1 cellular context compared by ENCODE assay signal in the genomic region with DNA sequence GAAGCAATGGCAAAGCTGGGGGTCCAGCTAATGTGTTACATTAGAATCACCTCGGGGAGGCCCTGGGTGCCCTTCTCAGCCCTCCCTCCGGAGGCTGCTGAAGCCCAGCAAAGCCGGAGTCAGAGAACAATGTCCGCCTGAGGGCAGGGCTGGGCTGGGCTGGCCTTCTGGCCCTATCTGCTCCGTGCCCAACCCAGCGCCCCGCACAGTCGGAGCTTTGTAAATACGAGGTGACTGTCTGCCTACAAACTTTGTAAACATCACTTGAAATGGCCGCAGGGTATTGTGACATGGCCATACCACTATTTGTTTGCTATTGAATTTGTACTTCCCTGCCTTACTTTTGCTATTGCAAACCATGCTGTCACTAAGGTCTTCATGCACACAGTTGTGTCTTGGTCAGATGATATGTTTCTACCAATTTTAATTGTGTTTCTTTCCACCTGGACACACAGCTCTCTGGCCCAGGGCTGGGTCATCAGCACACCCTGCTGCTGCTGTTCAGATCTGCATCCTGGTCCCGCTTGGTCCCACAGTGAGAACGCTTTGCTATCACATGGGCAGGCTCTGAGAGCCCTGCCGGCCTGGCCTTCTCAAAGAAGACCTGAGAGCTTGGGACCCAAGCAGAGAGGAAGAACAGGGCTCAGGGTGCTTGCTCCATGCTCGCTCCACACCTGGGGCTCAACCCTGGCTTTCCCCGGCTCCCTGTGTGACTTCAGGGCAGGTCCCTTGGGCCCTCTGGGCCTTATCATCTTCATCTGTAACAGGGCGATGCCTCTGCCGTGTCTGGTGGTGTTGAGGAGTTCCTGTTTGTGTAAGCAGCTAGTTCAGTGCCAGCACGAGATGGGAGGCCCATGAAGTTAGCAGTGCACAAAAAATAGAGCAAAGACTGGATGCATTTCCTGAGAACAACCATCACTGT.
TF ChIP-seq lines count a peak whose summit lies in the region.

No MANE protein-coding gene starts in this region.

TF ChIP-seq in HepG2, 621 proteins besides CTCF, POLR2A, EP300 and RAD21 (continued from another document and continues in another):
- TF ChIP-seq, protein P1, sequence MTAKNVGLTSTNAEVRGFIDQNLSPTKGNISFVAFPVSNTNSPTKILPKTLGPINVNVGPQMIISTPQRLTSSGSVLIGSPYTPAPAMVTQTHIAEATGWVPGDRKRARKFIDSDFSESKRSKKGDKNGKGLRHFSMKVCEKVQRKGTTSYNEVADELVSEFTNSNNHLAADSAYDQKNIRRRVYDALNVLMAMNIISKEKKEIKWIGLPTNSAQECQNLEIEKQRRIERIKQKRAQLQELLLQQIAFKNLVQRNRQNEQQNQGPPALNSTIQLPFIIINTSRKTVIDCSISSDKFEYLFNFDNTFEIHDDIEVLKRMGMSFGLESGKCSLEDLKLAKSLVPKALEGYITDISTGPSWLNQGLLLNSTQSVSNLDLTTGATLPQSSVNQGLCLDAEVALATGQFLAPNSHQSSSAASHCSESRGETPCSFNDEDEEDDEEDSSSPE (CRISPR knock-in tag; IDR thresholded peaks at IDR 0.05): peak; percentile 51; the same call in 1 of the 2 replicates
- TF ChIP-seq HOXA7 (CRISPR knock-in tag; IDR thresholded peaks at IDR 0.05): no peak
- peak; percentile 60 for TF ChIP-seq POLR2G (IDR thresholded peaks at IDR 0.05; ENCODE audit: low read depth, low read length)
- TF ChIP-seq, protein P2, sequence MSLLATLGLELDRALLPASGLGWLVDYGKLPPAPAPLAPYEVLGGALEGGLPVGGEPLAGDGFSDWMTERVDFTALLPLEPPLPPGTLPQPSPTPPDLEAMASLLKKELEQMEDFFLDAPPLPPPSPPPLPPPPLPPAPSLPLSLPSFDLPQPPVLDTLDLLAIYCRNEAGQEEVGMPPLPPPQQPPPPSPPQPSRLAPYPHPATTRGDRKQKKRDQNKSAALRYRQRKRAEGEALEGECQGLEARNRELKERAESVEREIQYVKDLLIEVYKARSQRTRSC (CRISPR knock-in tag; IDR thresholded peaks at IDR 0.05; ENCODE audit: low read depth): no peak
- TF ChIP-seq, protein P3, sequence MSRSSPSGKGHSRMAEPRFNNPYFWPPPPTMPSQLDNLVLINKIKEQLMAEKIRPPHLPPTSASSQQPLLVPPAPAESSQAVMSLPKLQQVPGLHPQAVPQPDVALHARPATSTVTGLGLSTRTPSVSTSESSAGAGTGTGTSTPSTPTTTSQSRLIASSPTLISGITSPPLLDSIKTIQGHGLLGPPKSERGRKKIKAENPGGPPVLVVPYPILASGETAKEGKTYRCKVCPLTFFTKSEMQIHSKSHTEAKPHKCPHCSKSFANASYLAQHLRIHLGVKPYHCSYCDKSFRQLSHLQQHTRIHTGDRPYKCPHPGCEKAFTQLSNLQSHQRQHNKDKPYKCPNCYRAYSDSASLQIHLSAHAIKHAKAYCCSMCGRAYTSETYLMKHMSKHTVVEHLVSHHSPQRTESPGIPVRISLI (CRISPR knock-in tag; IDR thresholded peaks at IDR 0.05; ENCODE audit: borderline replicate concordance): no peak; the same call in 1 of the 2 replicates
- TF ChIP-seq ZNF577 (CRISPR knock-in tag; IDR thresholded peaks at IDR 0.05; ENCODE audit: borderline replicate concordance, low read depth): no peak
- TF ChIP-seq RBAK (CRISPR knock-in tag; IDR thresholded peaks at IDR 0.05): peak; percentile 60; the same call in 1 of the 2 replicates
- peak; percentile 15 for TF ChIP-seq HNRNPLL (IDR thresholded peaks at IDR 0.05; ENCODE audit: low read depth, low read length, poor library complexity, severe bottlenecking)
- peak; percentile 95 for TF ChIP-seq HDAC1 (CRISPR knock-in tag; IDR thresholded peaks at IDR 0.05)
- TF ChIP-seq SMAD3 (CRISPR knock-in tag; IDR thresholded peaks at IDR 0.05): peak; percentile 94
- peak; percentile 79 for TF ChIP-seq TP53 (CRISPR knock-in tag; conservative IDR thresholded peaks at IDR 0.05)
- TF ChIP-seq ZNF335 (CRISPR knock-in tag; IDR thresholded peaks at IDR 0.05): peak; percentile 87
- peak; percentile 94 for TF ChIP-seq TGIF2 (CRISPR knock-in tag; IDR thresholded peaks at IDR 0.05)
- TF ChIP-seq, protein P4, sequence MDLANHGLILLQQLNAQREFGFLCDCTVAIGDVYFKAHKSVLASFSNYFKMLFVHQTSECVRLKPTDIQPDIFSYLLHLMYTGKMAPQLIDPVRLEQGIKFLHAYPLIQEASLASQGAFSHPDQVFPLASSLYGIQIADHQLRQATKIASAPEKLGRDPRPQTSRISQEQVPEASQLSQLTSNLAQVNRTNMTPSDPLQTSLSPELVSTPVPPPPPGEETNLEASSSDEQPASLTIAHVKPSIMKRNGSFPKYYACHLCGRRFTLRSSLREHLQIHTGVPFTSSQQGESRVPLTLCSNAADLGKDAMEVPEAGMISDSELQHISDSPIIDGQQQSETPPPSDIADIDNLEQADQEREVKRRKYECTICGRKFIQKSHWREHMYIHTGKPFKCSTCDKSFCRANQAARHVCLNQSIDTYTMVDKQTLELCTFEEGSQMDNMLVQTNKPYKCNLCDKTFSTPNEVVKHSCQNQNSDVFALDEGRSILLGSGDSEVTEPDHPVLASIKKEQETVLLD (CRISPR knock-in tag; IDR thresholded peaks at IDR 0.05; ENCODE audit: low read depth): no peak
- TF ChIP-seq ZNF672 (CRISPR knock-in tag; IDR thresholded peaks at IDR 0.05): no peak
- TF ChIP-seq, protein P5, sequence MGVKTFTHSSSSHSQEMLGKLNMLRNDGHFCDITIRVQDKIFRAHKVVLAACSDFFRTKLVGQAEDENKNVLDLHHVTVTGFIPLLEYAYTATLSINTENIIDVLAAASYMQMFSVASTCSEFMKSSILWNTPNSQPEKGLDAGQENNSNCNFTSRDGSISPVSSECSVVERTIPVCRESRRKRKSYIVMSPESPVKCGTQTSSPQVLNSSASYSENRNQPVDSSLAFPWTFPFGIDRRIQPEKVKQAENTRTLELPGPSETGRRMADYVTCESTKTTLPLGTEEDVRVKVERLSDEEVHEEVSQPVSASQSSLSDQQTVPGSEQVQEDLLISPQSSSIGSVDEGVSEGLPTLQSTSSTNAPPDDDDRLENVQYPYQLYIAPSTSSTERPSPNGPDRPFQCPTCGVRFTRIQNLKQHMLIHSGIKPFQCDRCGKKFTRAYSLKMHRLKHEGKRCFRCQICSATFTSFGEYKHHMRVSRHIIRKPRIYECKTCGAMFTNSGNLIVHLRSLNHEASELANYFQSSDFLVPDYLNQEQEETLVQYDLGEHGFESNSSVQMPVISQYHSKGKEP (CRISPR knock-in tag; IDR thresholded peaks at IDR 0.05): no peak
- peak; percentile 60 for TF ChIP-seq RBM39 (IDR thresholded peaks at IDR 0.05; ENCODE audit: low read depth, low read length, poor library complexity, severe bottlenecking)
- TF ChIP-seq ZNF12 (CRISPR knock-in tag; IDR thresholded peaks at IDR 0.05): peak; percentile 71; the same call in 1 of the 2 replicates
- TF ChIP-seq ZBTB38 (CRISPR knock-in tag; IDR thresholded peaks at IDR 0.05): peak; percentile 73; the same call in 1 of the 2 replicates
- no peak for TF ChIP-seq NPAS2 (CRISPR knock-in tag; IDR thresholded peaks at IDR 0.05; ENCODE audit: borderline replicate concordance)
- peak; percentile 21; the same call in 1 of the 2 replicates for TF ChIP-seq NFYC (CRISPR knock-in tag; IDR thresholded peaks at IDR 0.05)
- no peak for TF ChIP-seq JUN (CRISPR knock-in tag; IDR thresholded peaks at IDR 0.05)
- peak; percentile 95 for TF ChIP-seq CBX5 (CRISPR knock-in tag; IDR thresholded peaks at IDR 0.05; ENCODE audit: borderline replicate concordance)
- TF ChIP-seq ZNF83 (CRISPR knock-in tag; IDR thresholded peaks at IDR 0.05; ENCODE audit: borderline replicate concordance): no peak
- TF ChIP-seq ZNF30 (CRISPR knock-in tag; IDR thresholded peaks at IDR 0.05): no peak
- TF ChIP-seq, protein P6, sequence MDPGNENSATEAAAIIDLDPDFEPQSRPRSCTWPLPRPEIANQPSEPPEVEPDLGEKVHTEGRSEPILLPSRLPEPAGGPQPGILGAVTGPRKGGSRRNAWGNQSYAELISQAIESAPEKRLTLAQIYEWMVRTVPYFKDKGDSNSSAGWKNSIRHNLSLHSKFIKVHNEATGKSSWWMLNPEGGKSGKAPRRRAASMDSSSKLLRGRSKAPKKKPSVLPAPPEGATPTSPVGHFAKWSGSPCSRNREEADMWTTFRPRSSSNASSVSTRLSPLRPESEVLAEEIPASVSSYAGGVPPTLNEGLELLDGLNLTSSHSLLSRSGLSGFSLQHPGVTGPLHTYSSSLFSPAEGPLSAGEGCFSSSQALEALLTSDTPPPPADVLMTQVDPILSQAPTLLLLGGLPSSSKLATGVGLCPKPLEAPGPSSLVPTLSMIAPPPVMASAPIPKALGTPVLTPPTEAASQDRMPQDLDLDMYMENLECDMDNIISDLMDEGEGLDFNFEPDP (CRISPR knock-in tag; conservative IDR thresholded peaks at IDR 0.05): no peak
- peak; percentile 98 for TF ChIP-seq FOXK2 (IDR thresholded peaks at IDR 0.05)
- TF ChIP-seq, protein P7, sequence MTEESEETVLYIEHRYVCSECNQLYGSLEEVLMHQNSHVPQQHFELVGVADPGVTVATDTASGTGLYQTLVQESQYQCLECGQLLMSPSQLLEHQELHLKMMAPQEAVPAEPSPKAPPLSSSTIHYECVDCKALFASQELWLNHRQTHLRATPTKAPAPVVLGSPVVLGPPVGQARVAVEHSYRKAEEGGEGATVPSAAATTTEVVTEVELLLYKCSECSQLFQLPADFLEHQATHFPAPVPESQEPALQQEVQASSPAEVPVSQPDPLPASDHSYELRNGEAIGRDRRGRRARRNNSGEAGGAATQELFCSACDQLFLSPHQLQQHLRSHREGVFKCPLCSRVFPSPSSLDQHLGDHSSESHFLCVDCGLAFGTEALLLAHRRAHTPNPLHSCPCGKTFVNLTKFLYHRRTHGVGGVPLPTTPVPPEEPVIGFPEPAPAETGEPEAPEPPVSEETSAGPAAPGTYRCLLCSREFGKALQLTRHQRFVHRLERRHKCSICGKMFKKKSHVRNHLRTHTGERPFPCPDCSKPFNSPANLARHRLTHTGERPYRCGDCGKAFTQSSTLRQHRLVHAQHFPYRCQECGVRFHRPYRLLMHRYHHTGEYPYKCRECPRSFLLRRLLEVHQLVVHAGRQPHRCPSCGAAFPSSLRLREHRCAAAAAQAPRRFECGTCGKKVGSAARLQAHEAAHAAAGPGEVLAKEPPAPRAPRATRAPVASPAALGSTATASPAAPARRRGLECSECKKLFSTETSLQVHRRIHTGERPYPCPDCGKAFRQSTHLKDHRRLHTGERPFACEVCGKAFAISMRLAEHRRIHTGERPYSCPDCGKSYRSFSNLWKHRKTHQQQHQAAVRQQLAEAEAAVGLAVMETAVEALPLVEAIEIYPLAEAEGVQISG (CRISPR knock-in tag; IDR thresholded peaks at IDR 0.05): peak; percentile 86
- TF ChIP-seq, protein P8, sequence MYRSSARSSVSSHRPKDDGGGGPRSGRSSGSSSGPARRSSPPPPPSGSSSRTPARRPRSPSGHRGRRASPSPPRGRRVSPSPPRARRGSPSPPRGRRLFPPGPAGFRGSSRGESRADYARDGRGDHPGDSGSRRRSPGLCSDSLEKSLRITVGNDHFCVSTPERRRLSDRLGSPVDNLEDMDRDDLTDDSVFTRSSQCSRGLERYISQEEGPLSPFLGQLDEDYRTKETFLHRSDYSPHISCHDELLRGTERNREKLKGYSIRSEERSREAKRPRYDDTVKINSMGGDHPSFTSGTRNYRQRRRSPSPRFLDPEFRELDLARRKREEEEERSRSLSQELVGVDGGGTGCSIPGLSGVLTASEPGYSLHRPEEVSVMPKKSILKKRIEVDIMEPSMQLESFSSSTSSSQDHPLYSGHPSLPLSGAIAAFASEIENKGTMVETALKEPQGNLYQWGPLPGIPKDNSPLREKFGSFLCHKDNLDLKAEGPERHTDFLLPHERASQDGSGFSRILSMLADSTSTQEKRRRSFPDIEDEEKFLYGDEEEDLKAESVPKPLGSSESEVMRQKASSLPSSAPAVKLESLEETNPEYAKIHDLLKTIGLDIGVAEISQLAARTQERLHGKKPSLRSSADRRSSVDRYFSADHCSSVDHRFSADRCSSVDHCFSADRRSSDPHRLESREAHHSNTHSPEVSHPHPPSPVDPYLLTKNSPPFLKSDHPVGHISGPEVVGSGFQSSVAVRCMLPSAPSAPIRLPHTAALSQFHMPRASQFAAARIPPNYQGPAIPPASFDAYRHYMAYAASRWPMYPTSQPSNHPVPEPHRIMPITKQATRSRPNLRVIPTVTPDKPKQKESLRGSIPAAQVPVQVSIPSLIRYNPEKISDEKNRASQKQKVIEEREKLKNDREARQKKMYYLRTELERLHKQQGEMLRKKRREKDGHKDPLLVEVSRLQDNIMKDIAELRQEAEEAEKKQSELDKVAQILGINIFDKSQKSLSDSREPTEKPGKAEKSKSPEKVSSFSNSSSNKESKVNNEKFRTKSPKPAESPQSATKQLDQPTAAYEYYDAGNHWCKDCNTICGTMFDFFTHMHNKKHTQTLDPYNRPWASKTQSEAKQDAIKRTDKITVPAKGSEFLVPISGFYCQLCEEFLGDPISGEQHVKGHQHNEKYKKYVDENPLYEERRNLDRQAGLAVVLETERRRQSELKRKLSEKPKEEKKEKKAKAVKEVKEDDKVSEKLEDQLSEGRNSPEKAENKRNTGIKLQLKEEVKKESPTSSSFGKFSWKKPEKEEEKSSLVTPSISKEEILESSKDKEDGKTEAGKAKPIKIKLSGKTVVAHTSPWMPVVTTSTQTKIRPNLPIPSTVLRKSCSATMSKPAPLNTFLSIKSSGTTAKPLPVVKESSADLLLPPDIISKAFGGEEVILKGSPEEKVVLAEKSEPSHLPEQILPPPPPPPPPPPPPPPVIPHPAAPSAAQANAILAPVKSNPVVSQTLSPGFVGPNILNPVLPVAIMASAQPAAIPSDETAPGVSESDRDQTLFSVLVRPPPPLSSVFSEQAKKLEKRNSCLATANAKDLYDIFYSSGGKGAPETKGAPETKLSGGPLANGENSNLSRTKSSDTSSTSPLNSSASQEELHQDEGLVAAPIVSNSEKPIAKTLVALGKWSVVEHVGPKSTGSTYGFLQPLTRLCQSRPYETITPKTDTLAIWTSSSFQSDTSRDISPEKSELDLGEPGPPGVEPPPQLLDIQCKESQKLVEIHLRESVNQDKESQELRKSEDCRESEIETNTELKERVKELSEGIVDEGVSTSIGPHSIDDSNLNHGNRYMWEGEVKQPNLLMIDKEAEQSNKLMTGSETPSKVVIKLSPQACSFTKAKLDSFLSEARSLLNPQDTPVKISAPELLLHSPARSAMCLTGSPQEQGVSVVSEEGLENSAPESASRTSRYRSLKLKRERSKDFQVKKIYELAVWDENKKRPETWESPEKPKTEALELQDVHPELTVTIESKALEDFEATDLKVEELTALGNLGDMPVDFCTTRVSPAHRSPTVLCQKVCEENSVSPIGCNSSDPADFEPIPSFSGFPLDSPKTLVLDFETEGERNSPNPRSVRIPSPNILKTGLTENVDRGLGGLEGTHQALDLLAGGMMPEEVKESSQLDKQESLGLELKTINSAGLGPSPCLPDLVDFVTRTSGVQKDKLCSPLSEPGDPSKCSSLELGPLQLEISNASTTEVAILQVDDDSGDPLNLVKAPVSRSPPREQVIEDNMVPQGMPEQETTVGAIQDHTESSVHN (CRISPR knock-in tag; IDR thresholded peaks at IDR 0.05): no peak; the same call in 1 of the 2 replicates
- peak; percentile 90 for TF ChIP-seq YEATS4 (CRISPR knock-in tag; IDR thresholded peaks at IDR 0.05; ENCODE audit: borderline replicate concordance)
- peak; percentile 99 for TF ChIP-seq FOXO1 (CRISPR knock-in tag; IDR thresholded peaks at IDR 0.05)
- TF ChIP-seq SRSF4 (IDR thresholded peaks at IDR 0.05; ENCODE audit: low read depth, low read length, poor library complexity, severe bottlenecking): no peak
- TF ChIP-seq ZNF138 (CRISPR knock-in tag; IDR thresholded peaks at IDR 0.05; ENCODE audit: low read depth): 0 out of 2 replicates have a peak, but pooled peaks have one; percentile 82
- TF ChIP-seq MIXL1 (CRISPR knock-in tag; IDR thresholded peaks at IDR 0.05): peak; percentile 80; the same call in 1 of the 2 replicates
- TF ChIP-seq FOSL1 (CRISPR knock-in tag; IDR thresholded peaks at IDR 0.05; ENCODE audit: borderline replicate concordance): no peak
- peak; percentile 38; the same call in 1 of the 2 replicates for TF ChIP-seq TMF1 (CRISPR knock-in tag; IDR thresholded peaks at IDR 0.05; ENCODE audit: low read depth)
